ENCODE assay signal across 8 cellular contexts in genomic region chr4:48831532-48832015, GRCh38. TPM values are rescaled to one million over a fixed set of nuclear protein-coding genes. Genes with fewer than 3 reads are reported as not detected.
DNase-seq lines count a peak whose midpoint lies in the region; ATAC-seq and TF ChIP-seq lines count a peak whose summit lies in the region.

No MANE protein-coding gene starts in this region.

- peak in 1 of 2 donors; percentile 1 for ATAC-seq in lower lobe of right lung
- no peak for ATAC-seq in upper lobe of right lung

- peaks cover 10% of the 10 kb centered on the region; the same call in 1 of the 2 replicates for H3K36me3 ChIP-seq in MM.1S (replicated peaks; ENCODE audit: insufficient read depth, low read length)
- peaks cover 16% of the 10 kb centered on the region for H3K36me3 ChIP-seq in brain microvascular endothelial cell (replicated peaks)
- peaks cover 30% of the 10 kb centered on the region for H3K36me3 ChIP-seq in lower lobe of right lung
- peaks cover 35% of the 10 kb centered on the region for H3K36me3 ChIP-seq in upper lobe of right lung

- H3K79me2 ChIP-seq in MM.1S (ENCODE audit: low read length), result peaks cover 42% of the 10 kb centered on the region

- no peak for TF ChIP-seq CTCF in MM.1S (IDR thresholded peaks at IDR 0.05; ENCODE audit: low read length)
- TF ChIP-seq CTCF in brain microvascular endothelial cell (IDR thresholded peaks at IDR 0.05; ENCODE audit: low read depth, low read length, missing control alignments), result no peak
- no peak for TF ChIP-seq CTCF in lower lobe of right lung (IDR thresholded peaks at IDR 0.05)
- no peak for TF ChIP-seq CTCF in upper lobe of right lung (IDR thresholded peaks at IDR 0.05)
- no peak for TF ChIP-seq CTCF in GM10248 (IDR thresholded peaks at IDR 0.05; ENCODE audit: control extremely low read depth, extremely low read depth, low read depth, missing control alignments)

- POLR2A ChIA-PET in GM10248 (lab: Yijun Ruan, JAX), result no interaction called here

- no peaks in the 10 kb centered on the region for H3K9me3 ChIP-seq in MM.1S (replicated peaks; ENCODE audit: insufficient read depth, low read length)
- H3K9me3 ChIP-seq in lower lobe of right lung, result no peaks in the 10 kb centered on the region
- no peaks in the 10 kb centered on the region for H3K9me3 ChIP-seq in upper lobe of right lung

- H3K9ac ChIP-seq in MM.1S (ENCODE audit: low read length), result peak overlapping the region; percentile 99

- intact Hi-C loops in lower lobe of right lung (cut with DNase I) (no loop called here), upper lobe of right lung (cut with DNase I) (no loop called here)

- in situ Hi-C loops in brain microvascular endothelial cell (cut with HindIII; ENCODE audit: low pct_ligation_motif_present, low sequenced_read_pairs), result no loop called here

- peak; percentile 42 for DNase-seq in DMS 273 (lab: John Stamatoyannopoulos, UW; ENCODE audit: unreplicated experiment)
- no peak for DNase-seq in DMS 273 treated with DMSO at 0.1 percent for 48 hours (lab: John Stamatoyannopoulos, UW)
- DNase-seq in MM.1S, result no peak
- DNase-seq in brain microvascular endothelial cell, result no peak
- DNase-seq in lower lobe of right lung, result no peak
- no peak for DNase-seq in upper lobe of right lung
- no peak for DNase-seq in T-helper 9 cell
- no peak for DNase-seq in GM10248 (ENCODE audit: extremely low spot score)

- H3K27me3 ChIP-seq in MM.1S (replicated peaks; ENCODE audit: insufficient read depth, low read length) (no peaks in the 10 kb centered on the region), brain microvascular endothelial cell (replicated peaks) (no peaks in the 10 kb centered on the region), lower lobe of right lung (ENCODE audit: low read depth) (no peaks in the 10 kb centered on the region), upper lobe of right lung (no peaks in the 10 kb centered on the region)

- CTCF ChIA-PET in GM10248 (lab: Yijun Ruan, JAX), result interaction anchor here (0.7 to 1.4 kb wide), 2 partner anchors 10 to 57 kb away, joined by 3 to 4 read pairs; no protein-coding TSS in a partner anchor

- H2AFZ ChIP-seq in MM.1S (ENCODE audit: low read length), result peak overlapping the region; percentile 96

- peaks cover 12% of the 10 kb centered on the region; the same call in 1 of the 2 replicates for H3K4me1 ChIP-seq in MM.1S (ENCODE audit: low read length)
- H3K4me1 ChIP-seq in lower lobe of right lung, result peaks cover 14% of the 10 kb centered on the region
- peaks cover 20% of the 10 kb centered on the region for H3K4me1 ChIP-seq in upper lobe of right lung

- no peaks in the 10 kb centered on the region for H3K9me2 ChIP-seq in MM.1S (replicated peaks; ENCODE audit: insufficient read depth, low read length)

- H3K27ac ChIP-seq in MM.1S (ENCODE audit: low read length) (peak overlapping the region; percentile 89), brain microvascular endothelial cell (peak overlapping the region; percentile 97), lower lobe of right lung (peak overlapping the region; percentile 95), upper lobe of right lung (peak overlapping the region; percentile 94)

- H3K4me3 ChIP-seq in MM.1S (ENCODE audit: low read length), result peak overlapping the region; percentile 97
- H3K4me3 ChIP-seq in brain microvascular endothelial cell (ENCODE audit: low read depth, low read length), result peak overlapping the region; percentile 100
- peak overlapping the region; percentile 86 for H3K4me3 ChIP-seq in lower lobe of right lung
- H3K4me3 ChIP-seq in upper lobe of right lung, result peak overlapping the region; percentile 90

- no peaks in the 10 kb centered on the region for H4K20me1 ChIP-seq in MM.1S (ENCODE audit: insufficient read depth, low read length)

- H3F3A ChIP-seq in MM.1S (ENCODE audit: insufficient read depth, low read length), result 0 out of 2 replicates have a peak, but pooled peaks cover 2% of the 10 kb centered on the region

- H3K4me2 ChIP-seq in MM.1S (ENCODE audit: low read depth, low read length), result peak overlapping the region; percentile 84

RNA-seq across cellular contexts. Expression of gene OCIAD1, which starts 0.7 kb away (rescaled TPM):
- total RNA-seq in lower lobe of right lung (101 TPM), upper lobe of right lung (101 TPM)

RNA-seq across cellular contexts. Expression of gene FRYL, which starts 51.5 kb away (rescaled TPM):
- total RNA-seq in lower lobe of right lung (85.0 TPM), upper lobe of right lung (71.9 TPM)
